Comparison of ENCODE assay signal across 13 cellular contexts in the genomic region with DNA sequence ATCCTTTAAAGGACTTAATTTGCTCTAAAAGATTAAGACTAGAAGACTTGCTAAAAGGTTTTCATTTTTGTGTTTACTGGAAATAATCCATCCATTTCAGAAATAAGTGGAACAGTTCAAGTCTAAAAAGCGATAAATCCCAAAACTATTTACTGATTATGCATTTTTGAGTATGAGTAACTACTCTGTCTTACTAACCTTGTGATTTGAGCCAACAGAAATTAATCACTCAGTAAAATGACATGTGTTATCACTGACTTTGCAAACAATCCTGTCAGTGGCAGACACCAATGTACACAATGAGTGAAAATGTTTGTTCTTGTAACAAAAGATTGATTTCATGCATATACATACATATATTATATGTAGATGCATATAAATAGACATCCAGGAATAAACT.
DNase-seq lines count a peak whose midpoint lies in the region; ATAC-seq, FAIRE-seq and TF ChIP-seq lines count a peak whose summit lies in the region.
"Had no signal": no experiment of that assay in that cellular context is flagged by ENCODE, and none has a peak within 500 bp of the region (broad histone marks: within the 10 kb centered on the region; RNA-seq: fewer than 3 reads in every experiment).

No MANE protein-coding gene starts in this region.

- peak; percentile 6 for DNase-seq in HFFc6
- peak; percentile 1 for DNase-seq in RPMI7951 (ENCODE audit: low read depth)
- DNase-seq in fibroblast of lung (ENCODE audit: low read depth in 2 of 2), result peak; percentile 43 to 68
- DNase-seq in small intestine, result peak; percentile 1
- no peak for DNase-seq in smooth muscle cell (lab: John Stamatoyannopoulos, UW; ENCODE audit: unreplicated experiment)
- DNase-seq in H54 (ENCODE audit: insufficient read length, low spot score), result no peak
- DNase-seq: central memory CD4-positive, alpha-beta T cell; erythroblast; H9 had no signal

- peak overlapping the region; percentile 33; the same call in 1 of the 2 replicates for H3K4me3 Mint-ChIP-seq in HFFc6
- H3K4me3 Mint-ChIP-seq: H9, memory B cell, neural crest cell had no signal

- H3K36me3 Mint-ChIP-seq in HFFc6 (ENCODE audit: low read depth), result no peaks in the 10 kb centered on the region

- 66 to 91% (median 77%) methylated on average over 1 of the region's 1 CpG for WGBS in small intestine, 3 donors
- WGBS in smooth muscle cell (ENCODE audit: low lambda C conversion rate), result 78% methylated on average over 1 of the region's 1 CpG

- no peak overlapping the region for H3K27ac Mint-ChIP-seq in HFFc6
- H3K27ac Mint-ChIP-seq: H9, memory B cell had no signal

- ATAC-seq in GM18517 (IDR thresholded peaks at IDR 0.05; ENCODE audit: unreplicated experiment), result no peak

- H3K4me3 ChIP-seq in fibroblast of lung (replicated peaks in 1 of 4; ENCODE audit: control extremely low read depth in 1 of 4, insufficient read depth in 1 of 4, low read depth in 3 of 4, low read length in 4 of 4), result no peak overlapping the region
- H3K4me3 ChIP-seq in small intestine (ENCODE audit: low read depth in 1 of 2, low read length in 2 of 2), result no peak overlapping the region
- H3K4me3 ChIP-seq in smooth muscle cell, result no peak overlapping the region
- H3K4me3 ChIP-seq: skin epidermis had no signal

- H3K27me3 ChIP-seq in fibroblast of lung (ENCODE audit: control insufficient read depth, insufficient read depth, low read length) (no peaks in the 10 kb centered on the region), small intestine (ENCODE audit: control insufficient read depth in 2 of 2, insufficient read depth in 2 of 2, low read length in 2 of 2) (no peaks in the 10 kb centered on the region), smooth muscle cell (ENCODE audit: low read depth) (no peaks in the 10 kb centered on the region)

- H3K9me3 Mint-ChIP-seq in HFFc6, result no peaks in the 10 kb centered on the region
- H3K9me3 Mint-ChIP-seq: H9, memory B cell, neural crest cell had no signal

- TF ChIP-seq CTCF in HFFc6 (IDR thresholded peaks at IDR 0.05) (no peak), fibroblast of lung (conservative IDR thresholded peaks at IDR 0.05 in 1 of 2, IDR thresholded peaks at IDR 0.05 in 1 of 2; ENCODE audit: low read depth in 1 of 2, low read length in 2 of 2) (no peak), smooth muscle cell (IDR thresholded peaks at IDR 0.05; ENCODE audit: borderline replicate concordance, insufficient read depth, poor library complexity, severe bottlenecking) (no peak)

- no peak overlapping the region for H3K9ac ChIP-seq in fibroblast of lung (ENCODE audit: insufficient read depth, low read length)
- H3K9ac ChIP-seq in smooth muscle cell (ENCODE audit: low read depth), result no peak overlapping the region

- no peak overlapping the region for H2AFZ ChIP-seq in fibroblast of lung (ENCODE audit: low read length)
- no peak overlapping the region for H2AFZ ChIP-seq in smooth muscle cell (ENCODE audit: low read depth)

- peak; percentile 5 for FAIRE-seq in small intestine (lab: Jason Lieb, UNC)
- no peak for FAIRE-seq in H54 (lab: Jason Lieb, UNC)

- H3K79me2 ChIP-seq in fibroblast of lung (ENCODE audit: control insufficient read depth, insufficient read depth, low read length) (no peaks in the 10 kb centered on the region), smooth muscle cell (ENCODE audit: low read depth) (no peaks in the 10 kb centered on the region)

- H3K27ac ChIP-seq in fibroblast of lung (ENCODE audit: insufficient read depth, low read length) (no peak overlapping the region), small intestine (ENCODE audit: low read depth in 1 of 2, low read length in 1 of 2) (no peak overlapping the region), smooth muscle cell (ENCODE audit: low read depth) (no peak overlapping the region)
- H3K27ac ChIP-seq: skin epidermis had no signal

- no peaks in the 10 kb centered on the region for H3F3A ChIP-seq in smooth muscle cell (ENCODE audit: low read depth)

- H4K20me1 ChIP-seq in fibroblast of lung (ENCODE audit: control insufficient read depth, extremely low read depth, insufficient read depth, low read length), result no peaks in the 10 kb centered on the region
- no peaks in the 10 kb centered on the region for H4K20me1 ChIP-seq in smooth muscle cell (ENCODE audit: low read depth)

- TF ChIP-seq POLR2A in H54 (IDR thresholded peaks at IDR 0.05; ENCODE audit: low read depth, low read length), result no peak

- no peaks in the 10 kb centered on the region for H3K36me3 ChIP-seq in fibroblast of lung (ENCODE audit: control insufficient read depth, insufficient read depth, low read length)
- H3K36me3 ChIP-seq in small intestine (ENCODE audit: control insufficient read depth in 2 of 2, insufficient read depth in 2 of 2, low read length in 2 of 2), result peaks cover 0 to 7% of the 10 kb centered on the region in 2 donors
- no peaks in the 10 kb centered on the region for H3K36me3 ChIP-seq in smooth muscle cell (ENCODE audit: low read depth)

- H3K4me1 Mint-ChIP-seq in HFFc6 (ENCODE audit: low read depth), result peaks cover 27% of the 10 kb centered on the region
- H3K4me1 Mint-ChIP-seq: H9, neural crest cell had no signal

- H3K9me3 ChIP-seq in fibroblast of lung (ENCODE audit: control insufficient read depth, insufficient read depth, low read depth, low read length), result no peaks in the 10 kb centered on the region
- H3K9me3 ChIP-seq in small intestine (ENCODE audit: control insufficient read depth, low read depth), result no peaks in the 10 kb centered on the region
- no peaks in the 10 kb centered on the region for H3K9me3 ChIP-seq in smooth muscle cell (replicated peaks; ENCODE audit: low read depth)

- peak overlapping the region; percentile 17 for H3K4me2 ChIP-seq in fibroblast of lung (ENCODE audit: extremely low read depth, insufficient read depth, low read length)
- no peak overlapping the region for H3K4me2 ChIP-seq in smooth muscle cell

- H3K4me1 ChIP-seq in fibroblast of lung (ENCODE audit: control insufficient read depth, extremely low read depth, insufficient read depth, low read length), result no peaks in the 10 kb centered on the region
- H3K4me1 ChIP-seq in small intestine (ENCODE audit: control insufficient read depth in 2 of 2, insufficient read depth in 1 of 2, low read depth in 1 of 2, low read length in 1 of 2), result no peaks in the 10 kb centered on the region
- H3K4me1 ChIP-seq in smooth muscle cell (ENCODE audit: low read depth), result no peaks in the 10 kb centered on the region

- H3K27me3 Mint-ChIP-seq in HFFc6 (ENCODE audit: insufficient read depth), result no peaks in the 10 kb centered on the region
- H3K27me3 Mint-ChIP-seq: memory B cell had no signal

Comparison
In these comparisons a context has a peak if more than half of its experiments do, and no peak if none do; other contexts are left out.
1. DNase-seq: peak in HFFc6 (single experiment), RPMI7951 (single experiment), fibroblast of lung (2 of 2) and small intestine (single experiment); none in smooth muscle cell (single experiment) and H54 (single experiment).